In the genomic region with DNA sequence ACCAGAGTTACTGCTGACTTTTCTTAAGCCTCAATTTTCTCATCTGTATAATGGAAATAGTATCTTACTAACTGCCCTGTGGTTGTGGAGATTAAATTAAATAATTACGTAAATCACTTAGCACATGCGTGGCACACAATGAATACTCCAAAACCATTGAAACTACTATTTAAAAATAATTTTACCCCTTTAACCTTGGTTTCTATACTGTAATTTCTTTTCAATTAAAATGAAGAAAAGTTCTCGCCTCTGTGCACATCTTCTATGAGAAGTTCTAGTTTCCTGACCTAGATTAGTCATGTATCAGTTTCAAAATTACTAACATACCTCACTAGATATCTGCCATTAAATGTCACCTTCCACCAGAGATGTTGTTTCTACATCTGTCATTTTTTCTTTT, we compare ENCODE assay signal across 16 cellular contexts. TPM values are rescaled to one million over a fixed set of nuclear protein-coding genes. Genes with fewer than 3 reads are reported as not detected.
DNase-seq lines count a peak whose midpoint lies in the region; ATAC-seq and TF ChIP-seq lines count a peak whose summit lies in the region.
"Had no signal": no experiment of that assay in that cellular context is flagged by ENCODE, and none has a peak within 500 bp of the region (broad histone marks: within the 10 kb centered on the region; RNA-seq: fewer than 3 reads in every experiment).

No MANE protein-coding gene starts in this region.

- in situ Hi-C loops in GM13977 (cut with MboI; ENCODE audit: low pct_unique_long_range_greater_than_20kb, low sequenced_read_pairs, unreplicated experiment): no loop called here

- no peak for TF ChIP-seq CTCF in GM13977 (IDR thresholded peaks at IDR 0.05; ENCODE audit: extremely low read depth, insufficient read depth, missing control alignments)

- ATAC-seq in GM19452 (IDR thresholded peaks at IDR 0.05; ENCODE audit: unreplicated experiment): peak; percentile 87
- ATAC-seq in HG02759 (IDR thresholded peaks at IDR 0.05; ENCODE audit: unreplicated experiment): peak; percentile 89
- peak; percentile 95 for ATAC-seq in HG03442 (IDR thresholded peaks at IDR 0.05; ENCODE audit: unreplicated experiment)
- ATAC-seq: left lobe of liver had no signal

- DNase-seq in GM13977 (ENCODE audit: low spot score) (peak; percentile 28), ureter (ENCODE audit: low spot score) (no peak), SKM-1 (lab: John Stamatoyannopoulos, UW; ENCODE audit: unreplicated experiment) (no peak), SK-N-DZ (ENCODE audit: low spot score) (no peak), NCI-H146 treated with DMSO at 0.1 percent for 48 hours (lab: John Stamatoyannopoulos, UW; ENCODE audit: unreplicated experiment) (no peak)
- DNase-seq: activated T-cell treated with anti-CD3 and anti-CD28 coated beads, Interleukin-2, amount 50 U/mL, for 24 hours; DND-41; effector memory CD4-positive, alpha-beta T cell; MM.1S; NCI-H510A treated with DMSO at 0.1 percent for 48 hours; small intestine had no signal

RNA-seq across cellular contexts. Expression of a gene that starts 5.7 kb away (rescaled TPM):
- total RNA-seq in ureter: not detected
- 0.05 TPM in 1 of 2 replicates, not detected in the other for polyA plus RNA-seq in SK-N-DZ (2014; cell fraction: cytosol; rRNA removed)
- 0.02 TPM in 1 of 2 replicates, not detected in the other for polyA plus RNA-seq in SK-N-DZ (2014; cell fraction: nucleus; rRNA removed)
- total RNA-seq: left lobe of liver; natural killer cell treated with Interleukin-12 subunit alpha and Interleukin-12 subunit beta and Interleukin-15 and Interleukin-18, amount 100 ng/mL, for 72 hours had no signal
